ENCODE assay signal across 1 cellular context in the genomic region with DNA sequence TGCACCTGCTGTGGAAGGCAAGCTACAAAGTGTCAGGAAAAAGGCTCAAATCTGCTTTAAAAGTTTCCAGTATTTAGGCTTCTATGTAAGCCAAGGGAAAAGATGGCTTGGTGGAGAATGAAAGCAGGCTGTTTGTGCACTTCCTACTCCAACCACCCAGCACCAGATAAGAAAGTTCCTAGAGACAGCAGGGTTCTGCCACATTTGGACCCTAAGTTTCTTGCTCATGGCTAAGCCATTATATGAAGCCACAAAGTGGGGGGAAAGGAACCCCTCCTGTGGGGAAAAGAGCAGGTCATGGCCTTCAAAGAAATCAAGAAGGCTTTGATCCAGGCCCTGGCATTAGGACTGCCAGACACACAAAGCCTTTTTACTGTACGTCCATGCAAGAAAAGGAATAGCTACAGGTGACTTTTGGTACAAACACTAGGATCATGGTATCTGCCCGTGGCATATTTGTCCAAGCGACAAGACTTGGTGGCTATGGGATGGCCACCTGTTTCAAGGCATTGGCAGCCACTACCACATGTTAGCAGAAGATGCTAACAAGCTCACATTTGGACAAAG.
TF ChIP-seq lines count a peak whose summit lies in the region.

No MANE protein-coding gene starts in this region.

TF ChIP-seq in K562, 482 proteins besides CTCF, POLR2A, EP300 and RAD21 (continued from another document):
- TF ChIP-seq VEZF1 (CRISPR knock-in tag; IDR thresholded peaks at IDR 0.05) (no peak; the same call in 1 of the 2 replicates), RCOR1 (IDR thresholded peaks at IDR 0.05; ENCODE audit: borderline replicate concordance in 1 of 2, low read depth in 2 of 2, low read length in 2 of 2) (no peak), U2AF1 (optimal IDR thresholded peaks at IDR 0.05; ENCODE audit: low read depth, low read length) (no peak), ZNF316 (IDR thresholded peaks at IDR 0.05) (no peak), GTF3C2 (IDR thresholded peaks at IDR 0.05; ENCODE audit: borderline replicate concordance, extremely low read depth, insufficient read length) (no peak), SAFB (IDR thresholded peaks at IDR 0.05; ENCODE audit: borderline replicate concordance, low read depth, low read length) (no peak), MCM5 (IDR thresholded peaks at IDR 0.05; ENCODE audit: low read depth) (no peak), FOXJ3 (CRISPR knock-in tag; IDR thresholded peaks at IDR 0.05) (no peak)
- TF ChIP-seq, protein P1, sequence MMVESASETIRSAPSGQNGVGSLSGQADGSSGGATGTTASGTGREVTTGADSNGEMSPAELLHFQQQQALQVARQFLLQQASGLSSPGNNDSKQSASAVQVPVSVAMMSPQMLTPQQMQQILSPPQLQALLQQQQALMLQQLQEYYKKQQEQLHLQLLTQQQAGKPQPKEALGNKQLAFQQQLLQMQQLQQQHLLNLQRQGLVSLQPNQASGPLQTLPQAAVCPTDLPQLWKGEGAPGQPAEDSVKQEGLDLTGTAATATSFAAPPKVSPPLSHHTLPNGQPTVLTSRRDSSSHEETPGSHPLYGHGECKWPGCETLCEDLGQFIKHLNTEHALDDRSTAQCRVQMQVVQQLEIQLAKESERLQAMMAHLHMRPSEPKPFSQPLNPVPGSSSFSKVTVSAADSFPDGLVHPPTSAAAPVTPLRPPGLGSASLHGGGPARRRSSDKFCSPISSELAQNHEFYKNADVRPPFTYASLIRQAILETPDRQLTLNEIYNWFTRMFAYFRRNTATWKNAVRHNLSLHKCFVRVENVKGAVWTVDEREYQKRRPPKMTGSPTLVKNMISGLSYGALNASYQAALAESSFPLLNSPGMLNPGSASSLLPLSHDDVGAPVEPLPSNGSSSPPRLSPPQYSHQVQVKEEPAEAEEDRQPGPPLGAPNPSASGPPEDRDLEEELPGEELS (CRISPR knock-in tag; IDR thresholded peaks at IDR 0.05; ENCODE audit: borderline replicate concordance), result no peak
- TF ChIP-seq, protein P2, sequence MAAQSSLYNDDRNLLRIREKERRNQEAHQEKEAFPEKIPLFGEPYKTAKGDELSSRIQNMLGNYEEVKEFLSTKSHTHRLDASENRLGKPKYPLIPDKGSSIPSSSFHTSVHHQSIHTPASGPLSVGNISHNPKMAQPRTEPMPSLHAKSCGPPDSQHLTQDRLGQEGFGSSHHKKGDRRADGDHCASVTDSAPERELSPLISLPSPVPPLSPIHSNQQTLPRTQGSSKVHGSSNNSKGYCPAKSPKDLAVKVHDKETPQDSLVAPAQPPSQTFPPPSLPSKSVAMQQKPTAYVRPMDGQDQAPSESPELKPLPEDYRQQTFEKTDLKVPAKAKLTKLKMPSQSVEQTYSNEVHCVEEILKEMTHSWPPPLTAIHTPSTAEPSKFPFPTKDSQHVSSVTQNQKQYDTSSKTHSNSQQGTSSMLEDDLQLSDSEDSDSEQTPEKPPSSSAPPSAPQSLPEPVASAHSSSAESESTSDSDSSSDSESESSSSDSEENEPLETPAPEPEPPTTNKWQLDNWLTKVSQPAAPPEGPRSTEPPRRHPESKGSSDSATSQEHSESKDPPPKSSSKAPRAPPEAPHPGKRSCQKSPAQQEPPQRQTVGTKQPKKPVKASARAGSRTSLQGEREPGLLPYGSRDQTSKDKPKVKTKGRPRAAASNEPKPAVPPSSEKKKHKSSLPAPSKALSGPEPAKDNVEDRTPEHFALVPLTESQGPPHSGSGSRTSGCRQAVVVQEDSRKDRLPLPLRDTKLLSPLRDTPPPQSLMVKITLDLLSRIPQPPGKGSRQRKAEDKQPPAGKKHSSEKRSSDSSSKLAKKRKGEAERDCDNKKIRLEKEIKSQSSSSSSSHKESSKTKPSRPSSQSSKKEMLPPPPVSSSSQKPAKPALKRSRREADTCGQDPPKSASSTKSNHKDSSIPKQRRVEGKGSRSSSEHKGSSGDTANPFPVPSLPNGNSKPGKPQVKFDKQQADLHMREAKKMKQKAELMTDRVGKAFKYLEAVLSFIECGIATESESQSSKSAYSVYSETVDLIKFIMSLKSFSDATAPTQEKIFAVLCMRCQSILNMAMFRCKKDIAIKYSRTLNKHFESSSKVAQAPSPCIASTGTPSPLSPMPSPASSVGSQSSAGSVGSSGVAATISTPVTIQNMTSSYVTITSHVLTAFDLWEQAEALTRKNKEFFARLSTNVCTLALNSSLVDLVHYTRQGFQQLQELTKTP (IDR thresholded peaks at IDR 0.05; ENCODE audit: low read depth in 1 of 2, partially characterized antibody in 2 of 2), result no peak
- TF ChIP-seq, protein P3, sequence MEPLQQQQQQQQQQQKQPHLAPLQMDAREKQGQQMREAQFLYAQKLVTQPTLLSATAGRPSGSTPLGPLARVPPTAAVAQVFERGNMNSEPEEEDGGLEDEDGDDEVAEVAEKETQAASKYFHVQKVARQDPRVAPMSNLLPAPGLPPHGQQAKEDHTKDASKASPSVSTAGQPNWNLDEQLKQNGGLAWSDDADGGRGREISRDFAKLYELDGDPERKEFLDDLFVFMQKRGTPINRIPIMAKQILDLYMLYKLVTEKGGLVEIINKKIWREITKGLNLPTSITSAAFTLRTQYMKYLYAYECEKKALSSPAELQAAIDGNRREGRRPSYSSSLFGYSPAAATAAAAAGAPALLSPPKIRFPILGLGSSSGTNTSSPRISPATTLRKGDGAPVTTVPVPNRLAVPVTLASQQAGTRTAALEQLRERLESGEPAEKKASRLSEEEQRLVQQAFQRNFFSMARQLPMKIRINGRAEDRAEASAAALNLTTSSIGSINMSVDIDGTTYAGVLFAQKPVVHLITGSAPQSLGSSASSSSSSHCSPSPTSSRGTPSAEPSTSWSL (CRISPR knock-in tag; IDR thresholded peaks at IDR 0.05; ENCODE audit: borderline replicate concordance), result no peak
